Comparison of ENCODE assay signal across 2 cellular contexts in the genomic region with DNA sequence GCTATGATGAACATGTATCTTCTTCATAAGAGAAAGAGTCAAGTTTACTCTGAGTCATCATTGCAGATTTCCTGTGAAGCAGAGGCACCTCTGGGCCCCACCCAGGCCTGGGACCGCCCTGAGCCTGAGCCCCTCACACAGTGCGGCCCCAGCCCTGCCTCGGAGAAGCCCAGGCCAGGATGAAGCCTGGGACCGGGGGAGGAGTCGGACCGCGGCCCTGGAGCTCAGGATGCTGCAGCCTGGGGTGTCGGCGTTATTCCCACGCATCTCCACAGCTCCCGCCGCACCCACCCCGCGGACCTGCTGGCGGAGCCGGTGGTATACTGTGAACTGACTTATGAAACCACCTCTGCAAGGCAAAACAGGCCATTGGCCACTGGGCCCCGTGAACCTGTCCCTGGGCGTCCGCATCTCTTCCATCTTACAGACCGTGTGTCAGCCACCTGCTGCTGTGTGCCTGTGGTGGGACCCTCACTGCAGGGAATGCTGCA.
TF ChIP-seq lines count a peak whose summit lies in the region.

No MANE protein-coding gene starts in this region.

TF ChIP-seq in SK-N-SH treated with all-trans-retinoic acid at 6 μM for 48 hours, 23 proteins besides CTCF, POLR2A, EP300 and RAD21 (continued from another document):
- TF ChIP-seq, protein P1, sequence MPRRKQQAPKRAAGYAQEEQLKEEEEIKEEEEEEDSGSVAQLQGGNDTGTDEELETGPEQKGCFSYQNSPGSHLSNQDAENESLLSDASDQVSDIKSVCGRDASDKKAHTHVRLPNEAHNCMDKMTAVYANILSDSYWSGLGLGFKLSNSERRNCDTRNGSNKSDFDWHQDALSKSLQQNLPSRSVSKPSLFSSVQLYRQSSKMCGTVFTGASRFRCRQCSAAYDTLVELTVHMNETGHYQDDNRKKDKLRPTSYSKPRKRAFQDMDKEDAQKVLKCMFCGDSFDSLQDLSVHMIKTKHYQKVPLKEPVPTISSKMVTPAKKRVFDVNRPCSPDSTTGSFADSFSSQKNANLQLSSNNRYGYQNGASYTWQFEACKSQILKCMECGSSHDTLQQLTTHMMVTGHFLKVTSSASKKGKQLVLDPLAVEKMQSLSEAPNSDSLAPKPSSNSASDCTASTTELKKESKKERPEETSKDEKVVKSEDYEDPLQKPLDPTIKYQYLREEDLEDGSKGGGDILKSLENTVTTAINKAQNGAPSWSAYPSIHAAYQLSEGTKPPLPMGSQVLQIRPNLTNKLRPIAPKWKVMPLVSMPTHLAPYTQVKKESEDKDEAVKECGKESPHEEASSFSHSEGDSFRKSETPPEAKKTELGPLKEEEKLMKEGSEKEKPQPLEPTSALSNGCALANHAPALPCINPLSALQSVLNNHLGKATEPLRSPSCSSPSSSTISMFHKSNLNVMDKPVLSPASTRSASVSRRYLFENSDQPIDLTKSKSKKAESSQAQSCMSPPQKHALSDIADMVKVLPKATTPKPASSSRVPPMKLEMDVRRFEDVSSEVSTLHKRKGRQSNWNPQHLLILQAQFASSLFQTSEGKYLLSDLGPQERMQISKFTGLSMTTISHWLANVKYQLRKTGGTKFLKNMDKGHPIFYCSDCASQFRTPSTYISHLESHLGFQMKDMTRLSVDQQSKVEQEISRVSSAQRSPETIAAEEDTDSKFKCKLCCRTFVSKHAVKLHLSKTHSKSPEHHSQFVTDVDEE (CRISPR knock-in tag; IDR thresholded peaks at IDR 0.05) = no peak
- TF ChIP-seq ZNF70 (CRISPR knock-in tag; IDR thresholded peaks at IDR 0.05) (no peak), ZC3H10 (CRISPR knock-in tag; IDR thresholded peaks at IDR 0.05) (no peak)
- TF ChIP-seq, protein P2, sequence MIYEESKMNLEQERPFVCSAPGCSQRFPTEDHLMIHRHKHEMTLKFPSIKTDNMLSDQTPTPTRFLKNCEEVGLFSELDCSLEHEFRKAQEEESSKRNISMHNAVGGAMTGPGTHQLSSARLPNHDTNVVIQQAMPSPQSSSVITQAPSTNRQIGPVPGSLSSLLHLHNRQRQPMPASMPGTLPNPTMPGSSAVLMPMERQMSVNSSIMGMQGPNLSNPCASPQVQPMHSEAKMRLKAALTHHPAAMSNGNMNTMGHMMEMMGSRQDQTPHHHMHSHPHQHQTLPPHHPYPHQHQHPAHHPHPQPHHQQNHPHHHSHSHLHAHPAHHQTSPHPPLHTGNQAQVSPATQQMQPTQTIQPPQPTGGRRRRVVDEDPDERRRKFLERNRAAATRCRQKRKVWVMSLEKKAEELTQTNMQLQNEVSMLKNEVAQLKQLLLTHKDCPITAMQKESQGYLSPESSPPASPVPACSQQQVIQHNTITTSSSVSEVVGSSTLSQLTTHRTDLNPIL (CRISPR knock-in tag; IDR thresholded peaks at IDR 0.05; ENCODE audit: low read depth) = no peak

TF ChIP-seq in WTC11, 78 proteins besides CTCF, POLR2A, EP300 and RAD21 (continued from another document):
- TF ChIP-seq, protein P3, sequence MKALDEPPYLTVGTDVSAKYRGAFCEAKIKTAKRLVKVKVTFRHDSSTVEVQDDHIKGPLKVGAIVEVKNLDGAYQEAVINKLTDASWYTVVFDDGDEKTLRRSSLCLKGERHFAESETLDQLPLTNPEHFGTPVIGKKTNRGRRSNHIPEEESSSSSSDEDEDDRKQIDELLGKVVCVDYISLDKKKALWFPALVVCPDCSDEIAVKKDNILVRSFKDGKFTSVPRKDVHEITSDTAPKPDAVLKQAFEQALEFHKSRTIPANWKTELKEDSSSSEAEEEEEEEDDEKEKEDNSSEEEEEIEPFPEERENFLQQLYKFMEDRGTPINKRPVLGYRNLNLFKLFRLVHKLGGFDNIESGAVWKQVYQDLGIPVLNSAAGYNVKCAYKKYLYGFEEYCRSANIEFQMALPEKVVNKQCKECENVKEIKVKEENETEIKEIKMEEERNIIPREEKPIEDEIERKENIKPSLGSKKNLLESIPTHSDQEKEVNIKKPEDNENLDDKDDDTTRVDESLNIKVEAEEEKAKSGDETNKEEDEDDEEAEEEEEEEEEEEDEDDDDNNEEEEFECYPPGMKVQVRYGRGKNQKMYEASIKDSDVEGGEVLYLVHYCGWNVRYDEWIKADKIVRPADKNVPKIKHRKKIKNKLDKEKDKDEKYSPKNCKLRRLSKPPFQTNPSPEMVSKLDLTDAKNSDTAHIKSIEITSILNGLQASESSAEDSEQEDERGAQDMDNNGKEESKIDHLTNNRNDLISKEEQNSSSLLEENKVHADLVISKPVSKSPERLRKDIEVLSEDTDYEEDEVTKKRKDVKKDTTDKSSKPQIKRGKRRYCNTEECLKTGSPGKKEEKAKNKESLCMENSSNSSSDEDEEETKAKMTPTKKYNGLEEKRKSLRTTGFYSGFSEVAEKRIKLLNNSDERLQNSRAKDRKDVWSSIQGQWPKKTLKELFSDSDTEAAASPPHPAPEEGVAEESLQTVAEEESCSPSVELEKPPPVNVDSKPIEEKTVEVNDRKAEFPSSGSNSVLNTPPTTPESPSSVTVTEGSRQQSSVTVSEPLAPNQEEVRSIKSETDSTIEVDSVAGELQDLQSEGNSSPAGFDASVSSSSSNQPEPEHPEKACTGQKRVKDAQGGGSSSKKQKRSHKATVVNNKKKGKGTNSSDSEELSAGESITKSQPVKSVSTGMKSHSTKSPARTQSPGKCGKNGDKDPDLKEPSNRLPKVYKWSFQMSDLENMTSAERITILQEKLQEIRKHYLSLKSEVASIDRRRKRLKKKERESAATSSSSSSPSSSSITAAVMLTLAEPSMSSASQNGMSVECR (CRISPR knock-in tag; IDR thresholded peaks at IDR 0.05; ENCODE audit: borderline replicate concordance) = no peak
- TF ChIP-seq EMX1 (CRISPR knock-in tag; IDR thresholded peaks at IDR 0.05) = no peak
- TF ChIP-seq, protein P4, sequence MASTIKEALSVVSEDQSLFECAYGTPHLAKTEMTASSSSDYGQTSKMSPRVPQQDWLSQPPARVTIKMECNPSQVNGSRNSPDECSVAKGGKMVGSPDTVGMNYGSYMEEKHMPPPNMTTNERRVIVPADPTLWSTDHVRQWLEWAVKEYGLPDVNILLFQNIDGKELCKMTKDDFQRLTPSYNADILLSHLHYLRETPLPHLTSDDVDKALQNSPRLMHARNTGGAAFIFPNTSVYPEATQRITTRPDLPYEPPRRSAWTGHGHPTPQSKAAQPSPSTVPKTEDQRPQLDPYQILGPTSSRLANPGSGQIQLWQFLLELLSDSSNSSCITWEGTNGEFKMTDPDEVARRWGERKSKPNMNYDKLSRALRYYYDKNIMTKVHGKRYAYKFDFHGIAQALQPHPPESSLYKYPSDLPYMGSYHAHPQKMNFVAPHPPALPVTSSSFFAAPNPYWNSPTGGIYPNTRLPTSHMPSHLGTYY (CRISPR knock-in tag; IDR thresholded peaks at IDR 0.05) = no peak
- no peak for TF ChIP-seq HMGA2 (CRISPR knock-in tag; IDR thresholded peaks at IDR 0.05)
- no peak for TF ChIP-seq ELF4 (CRISPR knock-in tag; IDR thresholded peaks at IDR 0.05; ENCODE audit: low read depth)
- TF ChIP-seq SMAD4 (CRISPR knock-in tag; IDR thresholded peaks at IDR 0.05) = no peak
- no peak for TF ChIP-seq NFATC4 (CRISPR knock-in tag; IDR thresholded peaks at IDR 0.05)
- TF ChIP-seq, protein P5, sequence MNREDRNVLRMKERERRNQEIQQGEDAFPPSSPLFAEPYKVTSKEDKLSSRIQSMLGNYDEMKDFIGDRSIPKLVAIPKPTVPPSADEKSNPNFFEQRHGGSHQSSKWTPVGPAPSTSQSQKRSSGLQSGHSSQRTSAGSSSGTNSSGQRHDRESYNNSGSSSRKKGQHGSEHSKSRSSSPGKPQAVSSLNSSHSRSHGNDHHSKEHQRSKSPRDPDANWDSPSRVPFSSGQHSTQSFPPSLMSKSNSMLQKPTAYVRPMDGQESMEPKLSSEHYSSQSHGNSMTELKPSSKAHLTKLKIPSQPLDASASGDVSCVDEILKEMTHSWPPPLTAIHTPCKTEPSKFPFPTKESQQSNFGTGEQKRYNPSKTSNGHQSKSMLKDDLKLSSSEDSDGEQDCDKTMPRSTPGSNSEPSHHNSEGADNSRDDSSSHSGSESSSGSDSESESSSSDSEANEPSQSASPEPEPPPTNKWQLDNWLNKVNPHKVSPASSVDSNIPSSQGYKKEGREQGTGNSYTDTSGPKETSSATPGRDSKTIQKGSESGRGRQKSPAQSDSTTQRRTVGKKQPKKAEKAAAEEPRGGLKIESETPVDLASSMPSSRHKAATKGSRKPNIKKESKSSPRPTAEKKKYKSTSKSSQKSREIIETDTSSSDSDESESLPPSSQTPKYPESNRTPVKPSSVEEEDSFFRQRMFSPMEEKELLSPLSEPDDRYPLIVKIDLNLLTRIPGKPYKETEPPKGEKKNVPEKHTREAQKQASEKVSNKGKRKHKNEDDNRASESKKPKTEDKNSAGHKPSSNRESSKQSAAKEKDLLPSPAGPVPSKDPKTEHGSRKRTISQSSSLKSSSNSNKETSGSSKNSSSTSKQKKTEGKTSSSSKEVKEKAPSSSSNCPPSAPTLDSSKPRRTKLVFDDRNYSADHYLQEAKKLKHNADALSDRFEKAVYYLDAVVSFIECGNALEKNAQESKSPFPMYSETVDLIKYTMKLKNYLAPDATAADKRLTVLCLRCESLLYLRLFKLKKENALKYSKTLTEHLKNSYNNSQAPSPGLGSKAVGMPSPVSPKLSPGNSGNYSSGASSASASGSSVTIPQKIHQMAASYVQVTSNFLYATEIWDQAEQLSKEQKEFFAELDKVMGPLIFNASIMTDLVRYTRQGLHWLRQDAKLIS (CRISPR knock-in tag; IDR thresholded peaks at IDR 0.05; ENCODE audit: borderline replicate concordance) = no peak
- TF ChIP-seq MXD4 (CRISPR knock-in tag; IDR thresholded peaks at IDR 0.05; ENCODE audit: borderline replicate concordance) = no peak
- no peak for TF ChIP-seq IRF2 (CRISPR knock-in tag; IDR thresholded peaks at IDR 0.05; ENCODE audit: borderline replicate concordance, low read depth)
- no peak for TF ChIP-seq ZNF423 (CRISPR knock-in tag; IDR thresholded peaks at IDR 0.05)
- TF ChIP-seq, protein P6, sequence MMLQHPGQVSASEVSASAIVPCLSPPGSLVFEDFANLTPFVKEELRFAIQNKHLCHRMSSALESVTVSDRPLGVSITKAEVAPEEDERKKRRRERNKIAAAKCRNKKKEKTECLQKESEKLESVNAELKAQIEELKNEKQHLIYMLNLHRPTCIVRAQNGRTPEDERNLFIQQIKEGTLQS (CRISPR knock-in tag; conservative IDR thresholded peaks at IDR 0.05) = no peak
